In the genomic region with DNA sequence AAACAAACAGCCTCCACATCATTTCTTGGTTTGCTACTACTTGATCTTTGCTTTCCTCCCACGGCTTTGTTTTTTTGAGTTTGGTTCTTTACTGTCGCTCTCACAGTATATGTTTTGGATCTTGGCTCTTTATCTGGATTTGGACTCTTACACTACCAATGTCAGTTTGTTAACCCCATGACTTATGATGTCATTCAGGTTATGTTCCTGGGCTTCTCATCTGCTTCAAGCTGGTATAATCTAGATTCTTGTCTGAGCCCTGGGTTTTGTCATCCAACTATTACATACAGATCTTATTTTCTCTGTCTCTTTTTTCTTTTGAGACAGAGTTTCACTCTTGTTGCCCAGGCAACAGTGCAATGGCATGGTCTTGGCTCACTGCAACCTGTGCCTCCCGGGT, we compare ENCODE assay signal across 1 cellular context.
TF ChIP-seq lines count a peak whose summit lies in the region.

No MANE protein-coding gene starts in this region.

TF ChIP-seq in K562, 482 proteins besides CTCF, POLR2A, EP300 and RAD21 (continued from another document):
- TF ChIP-seq ZBTB40 (IDR thresholded peaks at IDR 0.05), result no peak
- no peak for TF ChIP-seq ZBTB40 (CRISPR knock-in tag; IDR thresholded peaks at IDR 0.05)
- TF ChIP-seq ATF7 (IDR thresholded peaks at IDR 0.05), result 0 out of 2 replicates have a peak, but pooled peaks have one; percentile 12
- TF ChIP-seq EP400 (IDR thresholded peaks at IDR 0.05), result no peak
- TF ChIP-seq, protein P1, sequence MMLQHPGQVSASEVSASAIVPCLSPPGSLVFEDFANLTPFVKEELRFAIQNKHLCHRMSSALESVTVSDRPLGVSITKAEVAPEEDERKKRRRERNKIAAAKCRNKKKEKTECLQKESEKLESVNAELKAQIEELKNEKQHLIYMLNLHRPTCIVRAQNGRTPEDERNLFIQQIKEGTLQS (IDR thresholded peaks at IDR 0.05), result peak; percentile 17; the same call in 1 of the 2 replicates
- TF ChIP-seq, protein P1 (CRISPR knock-in tag; conservative IDR thresholded peaks at IDR 0.05), result no peak
- TF ChIP-seq NFXL1 (CRISPR knock-in tag; IDR thresholded peaks at IDR 0.05), result no peak
